ENCODE assay signal across 1 cellular context in genomic region chr4:70269674-70270073, GRCh38.
TF ChIP-seq lines count a peak whose summit lies in the region.

No MANE protein-coding gene starts in this region.

TF ChIP-seq in HepG2, 621 proteins besides CTCF, POLR2A, EP300 and RAD21:
- TF ChIP-seq MZF1 (CRISPR knock-in tag; IDR thresholded peaks at IDR 0.05; ENCODE audit: borderline replicate concordance) (no peak), REXO4 (CRISPR knock-in tag; IDR thresholded peaks at IDR 0.05; ENCODE audit: borderline replicate concordance) (no peak), FOXA3 (CRISPR knock-in tag; IDR thresholded peaks at IDR 0.05) (0 out of 2 replicates have a peak, but pooled peaks have one; percentile 33), ZSCAN20 (CRISPR knock-in tag; IDR thresholded peaks at IDR 0.05; ENCODE audit: borderline replicate concordance) (no peak), GABPA (IDR thresholded peaks at IDR 0.05; ENCODE audit: low read depth, low read length) (no peak), GABPA (CRISPR knock-in tag; IDR thresholded peaks at IDR 0.05; ENCODE audit: low read depth) (no peak), ZBTB20 (CRISPR knock-in tag; IDR thresholded peaks at IDR 0.05; ENCODE audit: borderline replicate concordance, low read depth) (no peak), GATAD2A (CRISPR knock-in tag; IDR thresholded peaks at IDR 0.05) (0 out of 2 replicates have a peak, but pooled peaks have one; percentile 15), THAP9 (CRISPR knock-in tag; IDR thresholded peaks at IDR 0.05; ENCODE audit: borderline replicate concordance) (no peak), GABPB1 (CRISPR knock-in tag; IDR thresholded peaks at IDR 0.05) (no peak), ARNT (IDR thresholded peaks at IDR 0.05) (no peak), YY1 (IDR thresholded peaks at IDR 0.05; ENCODE audit: insufficient read depth, insufficient replicate concordance, low read depth, low read length) (peak; percentile 78), STAG1 (CRISPR knock-in tag; IDR thresholded peaks at IDR 0.05) (peak; percentile 56), SNAPC2 (CRISPR knock-in tag; IDR thresholded peaks at IDR 0.05) (no peak), FOXA1 (IDR thresholded peaks at IDR 0.05) (no peak), FOXA1 (CRISPR knock-in tag; IDR thresholded peaks at IDR 0.05) (0 out of 2 replicates have a peak, but pooled peaks have one; percentile 32), SIX1 (CRISPR knock-in tag; IDR thresholded peaks at IDR 0.05; ENCODE audit: borderline replicate concordance) (peak; percentile 31; the same call in 1 of the 2 replicates), FOXK2 (IDR thresholded peaks at IDR 0.05) (no peak), KDM6A (CRISPR knock-in tag; IDR thresholded peaks at IDR 0.05; ENCODE audit: low read depth) (no peak), ZBTB1 (CRISPR knock-in tag; IDR thresholded peaks at IDR 0.05; ENCODE audit: borderline replicate concordance) (no peak), POGZ (CRISPR knock-in tag; IDR thresholded peaks at IDR 0.05) (peak; percentile 34; the same call in 1 of the 2 replicates), FOXK1 (CRISPR knock-in tag; IDR thresholded peaks at IDR 0.05; ENCODE audit: borderline replicate concordance, low read depth) (peak; percentile 22; the same call in 1 of the 2 replicates), FUBP1 (CRISPR knock-in tag; IDR thresholded peaks at IDR 0.05; ENCODE audit: borderline replicate concordance) (no peak), SATB2 (CRISPR knock-in tag; IDR thresholded peaks at IDR 0.05) (no peak), ZFX (CRISPR knock-in tag; IDR thresholded peaks at IDR 0.05; ENCODE audit: low read depth) (no peak), ZSCAN30 (CRISPR knock-in tag; IDR thresholded peaks at IDR 0.05) (no peak)
- TF ChIP-seq, protein P1, sequence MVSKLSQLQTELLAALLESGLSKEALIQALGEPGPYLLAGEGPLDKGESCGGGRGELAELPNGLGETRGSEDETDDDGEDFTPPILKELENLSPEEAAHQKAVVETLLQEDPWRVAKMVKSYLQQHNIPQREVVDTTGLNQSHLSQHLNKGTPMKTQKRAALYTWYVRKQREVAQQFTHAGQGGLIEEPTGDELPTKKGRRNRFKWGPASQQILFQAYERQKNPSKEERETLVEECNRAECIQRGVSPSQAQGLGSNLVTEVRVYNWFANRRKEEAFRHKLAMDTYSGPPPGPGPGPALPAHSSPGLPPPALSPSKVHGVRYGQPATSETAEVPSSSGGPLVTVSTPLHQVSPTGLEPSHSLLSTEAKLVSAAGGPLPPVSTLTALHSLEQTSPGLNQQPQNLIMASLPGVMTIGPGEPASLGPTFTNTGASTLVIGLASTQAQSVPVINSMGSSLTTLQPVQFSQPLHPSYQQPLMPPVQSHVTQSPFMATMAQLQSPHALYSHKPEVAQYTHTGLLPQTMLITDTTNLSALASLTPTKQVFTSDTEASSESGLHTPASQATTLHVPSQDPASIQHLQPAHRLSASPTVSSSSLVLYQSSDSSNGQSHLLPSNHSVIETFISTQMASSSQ (IDR thresholded peaks at IDR 0.05; ENCODE audit: low read depth): no peak
- TF ChIP-seq, protein P1 (CRISPR knock-in tag; IDR thresholded peaks at IDR 0.05; ENCODE audit: borderline replicate concordance): no peak
- TF ChIP-seq, protein P2, sequence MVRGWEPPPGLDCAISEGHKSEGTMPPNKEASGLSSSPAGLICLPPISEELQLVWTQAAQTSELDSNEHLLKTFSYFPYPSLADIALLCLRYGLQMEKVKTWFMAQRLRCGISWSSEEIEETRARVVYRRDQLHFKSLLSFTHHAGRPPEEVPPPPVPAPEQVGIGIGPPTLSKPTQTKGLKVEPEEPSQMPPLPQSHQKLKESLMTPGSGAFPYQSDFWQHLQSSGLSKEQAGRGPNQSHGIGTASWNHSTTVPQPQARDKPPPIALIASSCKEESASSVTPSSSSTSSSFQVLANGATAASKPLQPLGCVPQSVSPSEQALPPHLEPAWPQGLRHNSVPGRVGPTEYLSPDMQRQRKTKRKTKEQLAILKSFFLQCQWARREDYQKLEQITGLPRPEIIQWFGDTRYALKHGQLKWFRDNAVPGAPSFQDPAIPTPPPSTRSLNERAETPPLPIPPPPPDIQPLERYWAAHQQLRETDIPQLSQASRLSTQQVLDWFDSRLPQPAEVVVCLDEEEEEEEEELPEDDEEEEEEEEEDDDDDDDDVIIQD (CRISPR knock-in tag; IDR thresholded peaks at IDR 0.05; ENCODE audit: low read depth): peak; percentile 49; the same call in 1 of the 2 replicates
- TF ChIP-seq, protein P3, sequence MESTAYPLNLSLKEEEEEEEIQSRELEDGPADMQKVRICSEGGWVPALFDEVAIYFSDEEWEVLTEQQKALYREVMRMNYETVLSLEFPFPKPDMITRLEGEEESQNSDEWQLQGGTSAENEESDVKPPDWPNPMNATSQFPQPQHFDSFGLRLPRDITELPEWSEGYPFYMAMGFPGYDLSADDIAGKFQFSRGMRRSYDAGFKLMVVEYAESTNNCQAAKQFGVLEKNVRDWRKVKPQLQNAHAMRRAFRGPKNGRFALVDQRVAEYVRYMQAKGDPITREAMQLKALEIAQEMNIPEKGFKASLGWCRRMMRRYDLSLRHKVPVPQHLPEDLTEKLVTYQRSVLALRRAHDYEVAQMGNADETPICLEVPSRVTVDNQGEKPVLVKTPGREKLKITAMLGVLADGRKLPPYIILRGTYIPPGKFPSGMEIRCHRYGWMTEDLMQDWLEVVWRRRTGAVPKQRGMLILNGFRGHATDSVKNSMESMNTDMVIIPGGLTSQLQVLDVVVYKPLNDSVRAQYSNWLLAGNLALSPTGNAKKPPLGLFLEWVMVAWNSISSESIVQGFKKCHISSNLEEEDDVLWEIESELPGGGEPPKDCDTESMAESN (CRISPR knock-in tag; conservative IDR thresholded peaks at IDR 0.05): no peak
- TF ChIP-seq, protein P4, sequence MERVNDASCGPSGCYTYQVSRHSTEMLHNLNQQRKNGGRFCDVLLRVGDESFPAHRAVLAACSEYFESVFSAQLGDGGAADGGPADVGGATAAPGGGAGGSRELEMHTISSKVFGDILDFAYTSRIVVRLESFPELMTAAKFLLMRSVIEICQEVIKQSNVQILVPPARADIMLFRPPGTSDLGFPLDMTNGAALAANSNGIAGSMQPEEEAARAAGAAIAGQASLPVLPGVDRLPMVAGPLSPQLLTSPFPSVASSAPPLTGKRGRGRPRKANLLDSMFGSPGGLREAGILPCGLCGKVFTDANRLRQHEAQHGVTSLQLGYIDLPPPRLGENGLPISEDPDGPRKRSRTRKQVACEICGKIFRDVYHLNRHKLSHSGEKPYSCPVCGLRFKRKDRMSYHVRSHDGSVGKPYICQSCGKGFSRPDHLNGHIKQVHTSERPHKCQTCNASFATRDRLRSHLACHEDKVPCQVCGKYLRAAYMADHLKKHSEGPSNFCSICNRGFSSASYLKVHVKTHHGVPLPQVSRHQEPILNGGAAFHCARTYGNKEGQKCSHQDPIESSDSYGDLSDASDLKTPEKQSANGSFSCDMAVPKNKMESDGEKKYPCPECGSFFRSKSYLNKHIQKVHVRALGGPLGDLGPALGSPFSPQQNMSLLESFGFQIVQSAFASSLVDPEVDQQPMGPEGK (CRISPR knock-in tag; IDR thresholded peaks at IDR 0.05): no peak
